15 cellular contexts compared by ENCODE assay signal in the genomic region with DNA sequence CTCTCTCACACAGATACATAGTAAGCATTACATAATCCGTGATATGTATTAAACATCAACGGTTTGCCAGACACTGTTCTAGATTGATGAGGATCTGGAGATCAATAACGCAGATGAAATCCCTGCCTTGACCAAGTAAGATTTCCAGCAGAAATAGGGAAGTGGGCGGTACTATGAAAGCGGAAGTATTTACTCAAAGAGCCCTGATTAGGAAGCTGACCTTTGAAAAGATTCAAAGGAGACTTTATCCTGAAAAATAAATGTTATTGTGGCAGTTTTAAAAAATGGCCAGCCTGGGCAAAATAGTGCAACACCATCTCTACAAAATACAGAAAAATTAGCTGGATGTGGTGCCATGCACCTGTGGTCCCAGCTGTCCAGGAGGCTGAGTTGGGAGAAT.
"Had no signal": no experiment of that assay in that cellular context is flagged by ENCODE, and none has a peak within 500 bp of the region (broad histone marks: within the 10 kb centered on the region; RNA-seq: fewer than 3 reads in every experiment).

No MANE protein-coding gene starts in this region.

- H3K27me3 Mint-ChIP-seq: activated naive CD4-positive, alpha-beta T cell treated with anti-CD3 and anti-CD28 coated beads, Interleukin-2, amount 50 U/mL, for 24 hours; memory B cell; stimulated activated naive CD8-positive, alpha-beta T cell treated with anti-CD3 and anti-CD28 coated beads, Interleukin-15, Interleukin-2, amounts not matched to agents 100 ng/mL and 50 ng/mL, for 24 hours had no signal

- H3K27ac Mint-ChIP-seq: activated naive CD4-positive, alpha-beta T cell treated with anti-CD3 and anti-CD28 coated beads, Interleukin-2, amount 50 U/mL, for 24 hours; activated T-cell treated with anti-CD3 and anti-CD28 coated beads, Interleukin-2, amount 50 U/mL, for 72 hours; effector memory CD8-positive, alpha-beta T cell; memory B cell; stimulated activated naive CD8-positive, alpha-beta T cell treated with anti-CD3 and anti-CD28 coated beads, Interleukin-15, Interleukin-2, amounts not matched to agents 100 ng/mL and 50 ng/mL, for 24 hours had no signal

- ATAC-seq: effector memory CD8-positive, alpha-beta T cell; psoas muscle; right cardiac atrium had no signal

- H3K27ac ChIP-seq: adrenal gland, hepatocyte, psoas muscle, suprapubic skin, transverse colon had no signal

- H3K9me3 ChIP-seq: adrenal gland, psoas muscle, suprapubic skin, transverse colon had no signal

- H3K4me1 ChIP-seq: psoas muscle, suprapubic skin had no signal

- DNase-seq: activated CD4-positive, alpha-beta T cell treated with anti-CD3 and anti-CD28 coated beads, Interleukin-2, amount 50 U/mL, for 4 hours; activated gamma-delta T cell; adrenal gland; effector memory CD8-positive, alpha-beta T cell; psoas muscle; right cardiac atrium; T-helper 9 cell; transverse colon had no signal

- H3K36me3 Mint-ChIP-seq: activated naive CD4-positive, alpha-beta T cell treated with anti-CD3 and anti-CD28 coated beads, Interleukin-2, amount 50 U/mL, for 24 hours had no signal

- H3K27me3 ChIP-seq: adrenal gland, hepatocyte, suprapubic skin, transverse colon had no signal

- H3K4me1 Mint-ChIP-seq: activated naive CD4-positive, alpha-beta T cell treated with anti-CD3 and anti-CD28 coated beads, Interleukin-2, amount 50 U/mL, for 24 hours had no signal

- H3K9me3 Mint-ChIP-seq: activated naive CD4-positive, alpha-beta T cell treated with anti-CD3 and anti-CD28 coated beads, Interleukin-2, amount 50 U/mL, for 24 hours; effector memory CD8-positive, alpha-beta T cell had no signal

- H3K4me3 Mint-ChIP-seq: activated naive CD4-positive, alpha-beta T cell treated with anti-CD3 and anti-CD28 coated beads, Interleukin-2, amount 50 U/mL, for 24 hours; activated T-cell treated with anti-CD3 and anti-CD28 coated beads, Interleukin-2, amount 50 U/mL, for 72 hours; effector memory CD8-positive, alpha-beta T cell; memory B cell; neural crest cell; stimulated activated naive CD8-positive, alpha-beta T cell treated with anti-CD3 and anti-CD28 coated beads, Interleukin-15, Interleukin-2, amounts not matched to agents 100 ng/mL and 50 ng/mL, for 24 hours had no signal

- H3K4me3 ChIP-seq: adrenal gland, hepatocyte, psoas muscle, suprapubic skin, transverse colon had no signal

- H3K36me3 ChIP-seq: adrenal gland, suprapubic skin, transverse colon had no signal
